In the genomic region with DNA sequence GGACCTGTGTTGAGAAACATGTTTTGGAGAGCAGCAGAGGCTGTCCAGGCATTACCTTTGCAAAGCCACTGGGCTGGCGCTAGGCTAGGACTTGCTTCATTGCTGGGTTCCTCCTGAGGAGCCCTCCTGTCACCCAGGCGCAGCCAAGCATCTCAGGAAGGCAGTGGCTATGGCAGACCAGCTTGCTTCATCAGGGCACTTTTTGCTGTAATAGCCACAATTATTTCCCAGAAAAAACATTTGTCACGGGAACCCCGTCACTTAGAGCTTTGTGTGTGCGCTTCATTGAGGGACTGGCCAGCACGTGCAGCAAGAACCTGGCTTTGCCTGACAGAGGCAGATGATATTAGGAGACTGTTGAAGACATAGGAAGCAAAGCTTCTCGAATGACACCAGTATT, we compare ENCODE assay signal across 13 cellular contexts. TPM values are rescaled to one million over a fixed set of nuclear protein-coding genes. Genes with fewer than 3 reads are reported as not detected.
"Had no signal": no experiment of that assay in that cellular context is flagged by ENCODE, and none has a peak within 500 bp of the region (broad histone marks: within the 10 kb centered on the region; RNA-seq: fewer than 3 reads in every experiment).

No MANE protein-coding gene starts in this region.

- H3K27ac ChIP-seq: psoas muscle had no signal

- H3K9me3 ChIP-seq: upper lobe of left lung had no signal

- H3K36me3 ChIP-seq: upper lobe of left lung had no signal

- H3K4me3 ChIP-seq: psoas muscle, upper lobe of left lung had no signal

- H3K27me3 ChIP-seq: upper lobe of left lung had no signal

- ATAC-seq: psoas muscle, sciatic nerve had no signal

- DNase-seq: activated effector memory CD4-positive, alpha-beta T cell treated with Interleukin-2 at 50 U/mL for 16 hours; activated T-cell treated with anti-CD3 and anti-CD28 coated beads, Interleukin-2, amount 50 U/mL, for 24 hours; central memory CD4-positive, alpha-beta T cell; cortex of kidney; erythroblast; psoas muscle; stimulated activated CD4-positive, alpha-beta T cell treated with anti-CD3 and anti-CD28 coated beads, Interleukin-2, amount 100 ng/mL, for 24 hours; stimulated activated naive CD4-positive, alpha-beta T cell had no signal

RNA-seq across cellular contexts. Expression of a gene that starts 38.7 kb away (rescaled TPM):
- total RNA-seq: kidney epithelial cell, lower leg skin, mesothelial cell of epicardium, psoas muscle, sciatic nerve had no signal
- polyA plus RNA-seq: psoas muscle had no signal
